Comparison of ENCODE assay signal across 24 cellular contexts in genomic region chr21:36082140-36082742, GRCh38. TPM values are rescaled to one million over a fixed set of nuclear protein-coding genes. Genes with fewer than 3 reads are reported as not detected.
DNase-seq lines count a peak whose midpoint lies in the region; ATAC-seq, FAIRE-seq and TF ChIP-seq lines count a peak whose summit lies in the region.
"Had no signal": no experiment of that assay in that cellular context is flagged by ENCODE, and none has a peak within 500 bp of the region (broad histone marks: within the 10 kb centered on the region; RNA-seq: fewer than 3 reads in every experiment).

No MANE protein-coding gene starts in this region.

- H3K9me3 ChIP-seq in Karpas-422 (ENCODE audit: low read length) (no peaks in the 10 kb centered on the region), K562 (replicated peaks; ENCODE audit: control insufficient read depth, insufficient read depth, low read depth, low read length) (peaks cover 3% of the 10 kb centered on the region), osteoblast (ENCODE audit: low read depth, low read length) (no peaks in the 10 kb centered on the region)

- TF ChIP-seq EP300 in K562 (IDR thresholded peaks at IDR 0.05; ENCODE audit: low read length): no peak

- H3K27ac Mint-ChIP-seq in activated T-helper 2 cell treated with anti-CD3 and anti-CD28 coated beads, Interferon-gamma antibody, Interleukin-2, Interleukin-4, amounts not matched to agents 10 μg/mL and 5 μg/mL and 100 μg/mL, durations not matched to agents 14 hours and 24 hours and 36 hours: no peak overlapping the region
- H3K27ac Mint-ChIP-seq in activated CD8-positive, alpha-beta T cell treated with anti-CD3 and anti-CD28 coated beads, Interleukin-2, amount 10 ng/mL, durations not matched to agents 7 days and 5 days: no peak overlapping the region
- H3K27ac Mint-ChIP-seq: B cell; CD8-positive, alpha-beta T cell; HFFc6 had no signal

- no peak overlapping the region for H3K9ac ChIP-seq in Karpas-422 (ENCODE audit: low read length)
- H3K9ac ChIP-seq in K562 (ENCODE audit: insufficient read depth in 1 of 2, low read depth in 2 of 2, low read length in 2 of 2): no peak overlapping the region
- H3K9ac ChIP-seq: BLaER1 treated with 17β-estradiol and CSF1 and Interleukin-3, amounts not matched to agents 10 nM and 100 nM; GM23248 had no signal

- H3K27ac ChIP-seq in Karpas-422 (ENCODE audit: low read length) (no peak overlapping the region), K562 (ENCODE audit: extremely low read depth, low read depth, low read length) (peak overlapping the region; percentile 6; the same call in 1 of the 3 replicates), osteoblast (ENCODE audit: low read depth, low read length) (no peak overlapping the region)
- H3K27ac ChIP-seq: BLaER1 treated with 17β-estradiol and CSF1 and Interleukin-3, amounts not matched to agents 10 nM and 100 nM; GM23248; HL-60 had no signal

- no peak for TF ChIP-seq POLR2A in K562 (conservative IDR thresholded peaks at IDR 0.05)

- no peaks in the 10 kb centered on the region for H3K36me3 Mint-ChIP-seq in activated T-helper 2 cell treated with anti-CD3 and anti-CD28 coated beads, Interferon-gamma antibody, Interleukin-2, Interleukin-4, amounts not matched to agents 10 μg/mL and 5 μg/mL and 100 μg/mL, durations not matched to agents 14 hours and 24 hours and 36 hours (ENCODE audit: low read depth)
- peaks cover 17% of the 10 kb centered on the region for H3K36me3 Mint-ChIP-seq in activated CD8-positive, alpha-beta T cell treated with anti-CD3 and anti-CD28 coated beads, Interleukin-2, amount 10 ng/mL, durations not matched to agents 7 days and 5 days (ENCODE audit: low read depth)
- H3K36me3 Mint-ChIP-seq: CD8-positive, alpha-beta T cell had no signal

- DNase-seq in ELR (ENCODE audit: low read depth): peak; percentile 51
- DNase-seq in Karpas-422: peak; percentile 29
- peak in 1 of 4 experiments; percentile 35 for DNase-seq in K562 (ENCODE audit: extremely low read depth in 1 of 4, low spot score in 3 of 4)
- peak; percentile 38 for DNase-seq in osteoblast (ENCODE audit: insufficient read length, low spot score, missing footprints)
- no peak for DNase-seq in activated T-helper 2 cell treated with anti-CD3 and anti-CD28 coated beads, Interferon-gamma antibody, Interleukin-2, Interleukin-4, amounts not matched to agents 10 μg/mL and 5 μg/mL and 100 μg/mL, durations not matched to agents 14 hours and 24 hours and 36 hours (ENCODE audit: low spot score)
- no peak for DNase-seq in activated CD8-positive, alpha-beta T cell treated with anti-CD3 and anti-CD28 coated beads, Interleukin-2, amount 10 ng/mL, durations not matched to agents 7 days and 5 days
- DNase-seq: 8988T; Calu3; CD8-positive, alpha-beta T cell; DMS79 treated with DMSO at 0.1 percent for 48 hours; EL; GM23248; HCEC 1CT; HFFc6; KBM-7 had no signal

- H4K20me1 ChIP-seq in Karpas-422 (ENCODE audit: insufficient read depth, low read depth, low read length) (no peaks in the 10 kb centered on the region), K562 (replicated peaks; ENCODE audit: control insufficient read depth, insufficient read depth, low read length) (no peaks in the 10 kb centered on the region), osteoblast (ENCODE audit: insufficient read depth, low read length) (no peaks in the 10 kb centered on the region)
- H4K20me1 ChIP-seq: BLaER1 treated with 17β-estradiol and CSF1 and Interleukin-3, amounts not matched to agents 10 nM and 100 nM had no signal

- H3K36me3 ChIP-seq in Karpas-422 (ENCODE audit: insufficient read depth, low read length) (no peaks in the 10 kb centered on the region), K562 (ENCODE audit: control insufficient read depth, insufficient read depth, low read length) (no peaks in the 10 kb centered on the region), osteoblast (ENCODE audit: insufficient read depth, low read length) (no peaks in the 10 kb centered on the region)
- H3K36me3 ChIP-seq: BLaER1 treated with 17β-estradiol and CSF1 and Interleukin-3, amounts not matched to agents 10 nM and 100 nM had no signal

- H3K4me2 ChIP-seq in Karpas-422 (ENCODE audit: low read depth, low read length, poor library complexity, severe bottlenecking) (no peak overlapping the region), K562 (ENCODE audit: insufficient read depth, low read length) (no peak overlapping the region), osteoblast (ENCODE audit: insufficient read depth, low read length) (no peak overlapping the region)
- H3K4me2 ChIP-seq: BLaER1 treated with 17β-estradiol and CSF1 and Interleukin-3, amounts not matched to agents 10 nM and 100 nM had no signal

- CTCF ChIA-PET in K562 (lab: Yijun Ruan, JAX; ENCODE audit: low intra/inter-chr PET ratio): no interaction called here
- CTCF ChIA-PET in activated CD8-positive, alpha-beta T cell treated with anti-CD3 and anti-CD28 coated beads, Interleukin-2, amount 10 ng/mL, durations not matched to agents 7 days and 5 days (lab: Charles Lee): interaction anchor here (1.0 kb wide), 1 partner anchor 32 kb away, joined by 3 read pairs; no protein-coding TSS in a partner anchor

- FAIRE-seq in K562 (lab: Jason Lieb, UNC): no peak
- FAIRE-seq: G401.6, GM12891, GM19239, H54 had no signal

- ATAC-seq in K562 (no peak), HG03520 (IDR thresholded peaks at IDR 0.05; ENCODE audit: unreplicated experiment) (no peak), HG02973 (IDR thresholded peaks at IDR 0.05; ENCODE audit: unreplicated experiment) (no peak)
- no peak for ATAC-seq in activated CD8-positive, alpha-beta T cell treated with anti-CD3 and anti-CD28 coated beads, Interleukin-2, amount 10 ng/mL, durations not matched to agents 7 days and 5 days
- ATAC-seq: CD8-positive, alpha-beta T cell had no signal

- H3K4me1 Mint-ChIP-seq in activated T-helper 2 cell treated with anti-CD3 and anti-CD28 coated beads, Interferon-gamma antibody, Interleukin-2, Interleukin-4, amounts not matched to agents 10 μg/mL and 5 μg/mL and 100 μg/mL, durations not matched to agents 14 hours and 24 hours and 36 hours (ENCODE audit: low read depth): peaks cover 26% of the 10 kb centered on the region
- H3K4me1 Mint-ChIP-seq in activated CD8-positive, alpha-beta T cell treated with anti-CD3 and anti-CD28 coated beads, Interleukin-2, amount 10 ng/mL, durations not matched to agents 7 days and 5 days (ENCODE audit: low read depth): peaks cover 36% of the 10 kb centered on the region

- H2AFZ ChIP-seq in Karpas-422 (ENCODE audit: low read length) (no peak overlapping the region), K562 (ENCODE audit: low read depth, low read length) (peak overlapping the region; percentile 49; the same call in 1 of the 2 replicates), osteoblast (ENCODE audit: low read length) (no peak overlapping the region)
- H2AFZ ChIP-seq: GM23248 had no signal

- no peaks in the 10 kb centered on the region for H3K79me2 ChIP-seq in Karpas-422 (ENCODE audit: low read length)
- H3K79me2 ChIP-seq in K562 (ENCODE audit: control insufficient read depth, insufficient read depth, low read length): no peaks in the 10 kb centered on the region
- no peaks in the 10 kb centered on the region for H3K79me2 ChIP-seq in osteoblast (ENCODE audit: insufficient read depth, low read length)

- in situ Hi-C loops in K562 (cut with MboI): no loop called here

- H3K9me1 ChIP-seq in K562 (ENCODE audit: control insufficient read depth, insufficient read depth, low read length): no peaks in the 10 kb centered on the region

- no peaks in the 10 kb centered on the region for H3K9me2 ChIP-seq in Karpas-422 (replicated peaks; ENCODE audit: insufficient read depth, low read length)

- 5% methylated on average over 3 of the region's 3 CpGs for WGBS in K562 (ENCODE audit: insufficient coverage, low coverage, missing lambda C conversion rate)

- no TSS peak for BruUV-seq in K562 (replicated peaks; lab: Mats Ljungman, UMichigan)

- H3K27me3 Mint-ChIP-seq in activated T-helper 2 cell treated with anti-CD3 and anti-CD28 coated beads, Interferon-gamma antibody, Interleukin-2, Interleukin-4, amounts not matched to agents 10 μg/mL and 5 μg/mL and 100 μg/mL, durations not matched to agents 14 hours and 24 hours and 36 hours (ENCODE audit: low read depth): no peaks in the 10 kb centered on the region
- H3K27me3 Mint-ChIP-seq in activated CD8-positive, alpha-beta T cell treated with anti-CD3 and anti-CD28 coated beads, Interleukin-2, amount 10 ng/mL, durations not matched to agents 7 days and 5 days (ENCODE audit: low read depth): no peaks in the 10 kb centered on the region
- H3K27me3 Mint-ChIP-seq: B cell had no signal

- POLR2A ChIA-PET in K562 (lab: Yijun Ruan, JAX): interaction anchor here (0.7 kb wide), 1 partner anchor 23 kb away, joined by 3 read pairs; the partner anchor contains the start of gene SETD4
- POLR2A ChIA-PET in activated CD8-positive, alpha-beta T cell treated with anti-CD3 and anti-CD28 coated beads, Interleukin-2, amount 10 ng/mL, durations not matched to agents 7 days and 5 days (lab: Charles Lee): no interaction called here

- H3K27me3 ChIP-seq in Karpas-422 (ENCODE audit: low read length) (no peaks in the 10 kb centered on the region), K562 (ENCODE audit: control insufficient read depth in 2 of 2, insufficient read depth in 2 of 2, low read length in 2 of 2) (no peaks in the 10 kb centered on the region), osteoblast (ENCODE audit: insufficient read depth, low read length) (no peaks in the 10 kb centered on the region)
- H3K27me3 ChIP-seq: BLaER1 treated with 17β-estradiol and CSF1 and Interleukin-3, amounts not matched to agents 10 nM and 100 nM had no signal

- intact Hi-C loops in K562 (cut with micrococcal nuclease): no loop called here
- intact Hi-C loops in activated T-helper 2 cell treated with anti-CD3 and anti-CD28 coated beads, Interferon-gamma antibody, Interleukin-2, Interleukin-4, amounts not matched to agents 10 μg/mL and 5 μg/mL and 100 μg/mL, durations not matched to agents 14 hours and 24 hours and 36 hours (cut with micrococcal nuclease): no loop called here

- no peak overlapping the region for H3K4me3 ChIP-seq in Karpas-422 (ENCODE audit: low read length)
- H3K4me3 ChIP-seq in K562: no peak overlapping the region
- H3K4me3 ChIP-seq in osteoblast (ENCODE audit: insufficient read depth, low read length): no peak overlapping the region
- H3K4me3 ChIP-seq: BLaER1 treated with 17β-estradiol and CSF1 and Interleukin-3, amounts not matched to agents 10 nM and 100 nM; GM23248 had no signal

- H3K4me3 Mint-ChIP-seq in activated T-helper 2 cell treated with anti-CD3 and anti-CD28 coated beads, Interferon-gamma antibody, Interleukin-2, Interleukin-4, amounts not matched to agents 10 μg/mL and 5 μg/mL and 100 μg/mL, durations not matched to agents 14 hours and 24 hours and 36 hours (ENCODE audit: low read depth): no peak overlapping the region
- no peak overlapping the region for H3K4me3 Mint-ChIP-seq in activated CD8-positive, alpha-beta T cell treated with anti-CD3 and anti-CD28 coated beads, Interleukin-2, amount 10 ng/mL, durations not matched to agents 7 days and 5 days
- H3K4me3 Mint-ChIP-seq: B cell; CD8-positive, alpha-beta T cell; HFFc6 had no signal

- H3K9me3 Mint-ChIP-seq in activated T-helper 2 cell treated with anti-CD3 and anti-CD28 coated beads, Interferon-gamma antibody, Interleukin-2, Interleukin-4, amounts not matched to agents 10 μg/mL and 5 μg/mL and 100 μg/mL, durations not matched to agents 14 hours and 24 hours and 36 hours: peaks cover 7% of the 10 kb centered on the region
- peaks cover 11% of the 10 kb centered on the region for H3K9me3 Mint-ChIP-seq in activated CD8-positive, alpha-beta T cell treated with anti-CD3 and anti-CD28 coated beads, Interleukin-2, amount 10 ng/mL, durations not matched to agents 7 days and 5 days (ENCODE audit: insufficient read depth)
- H3K9me3 Mint-ChIP-seq: CD8-positive, alpha-beta T cell; HFFc6 had no signal

- no peak for TF ChIP-seq RAD21 in K562 (CRISPR knock-in tag; conservative IDR thresholded peaks at IDR 0.05 in 1 of 2, IDR thresholded peaks at IDR 0.05 in 1 of 2)

- TF ChIP-seq CTCF in K562 (IDR thresholded peaks at IDR 0.05 in 2 of 3, conservative IDR thresholded peaks at IDR 0.05 in 1 of 3; ENCODE audit: insufficient read depth in 2 of 3, low read depth in 1 of 3, low read length in 3 of 3) (no peak), osteoblast (IDR thresholded peaks at IDR 0.05; ENCODE audit: extremely low read depth, low read depth, low read length) (no peak)

- no peaks in the 10 kb centered on the region for H3K4me1 ChIP-seq in Karpas-422 (ENCODE audit: low read length)
- H3K4me1 ChIP-seq in K562 (replicated peaks in 1 of 2; ENCODE audit: control insufficient read depth in 2 of 2, insufficient read depth in 2 of 2, low read length in 2 of 2): peaks cover 7 to 37% of the 10 kb centered on the region in 2 experiments; a peak in 4 of 5 replicates
- H3K4me1 ChIP-seq in osteoblast (ENCODE audit: insufficient read depth, low read length): no peaks in the 10 kb centered on the region

RNA-seq across cellular contexts. Expression of gene CBR1, which starts 12.4 kb away (rescaled TPM):
- 26.4 and 34.1 TPM in 2 replicates for total RNA-seq in Karpas-422 (2014; rRNA removed; shearing (Covaris generic); ENCODE audit: low replicate concordance)
- 5.1 and 7.5 TPM in 2 replicates for total RNA-seq in K562 (2011; cell fraction: chromatin; rRNA removed; ENCODE audit: low replicate concordance)
- total RNA-seq in K562 (2011; cell fraction: nucleolus; rRNA removed): 8.3 and 10.5 TPM in 2 replicates
- total RNA-seq in K562 (2011; cell fraction: nucleoplasm; rRNA removed): 8.5 and 9.1 TPM in 2 replicates
- total RNA-seq in K562 (2014; rRNA removed): 33.8 and 37.3 TPM in 2 replicates
- total RNA-seq in K562 (2014; rRNA removed; fragmentation: Illumina TruSeq; extraction: Trizol): 9.5 and 12.6 TPM in 2 replicates
- total RNA-seq in K562 (2015; rRNA removed; fragmentation: Illumina TruSeq; extraction: Trizol): 15.4 and 15.6 TPM in 2 replicates
- 15.1 and 17.6 TPM in 2 replicates for total RNA-seq in K562 (2021)
- 14.8 and 21.8 TPM in 2 replicates for polyA plus RNA-seq in K562 (2011; rRNA removed)
- polyA plus RNA-seq in K562 (2011; cell fraction: cytosol; rRNA removed): 21.5 and 101 TPM in 2 replicates
- polyA plus RNA-seq in K562 (2011; cell fraction: nucleus; rRNA removed): 16.1 and 19.9 TPM in 2 replicates
- 12.9 and 16.1 TPM in 2 replicates for polyA plus RNA-seq in K562 (2012)
- polyA plus RNA-seq in K562 (2014; fragmentation: Illumina TruSeq; extraction: Trizol): 9.3 and 10.0 TPM in 2 replicates
- polyA plus RNA-seq in K562 (2014; fragmentation: Nextera tagmentation; extraction: Ambion mirVana): 1 to 10 TPM; 2.5 to 5.5 TPM
- 21.5 and 29.6 TPM in 2 replicates for polyA plus RNA-seq in K562 (2014; rRNA removed)
- 6.4 and 9.5 TPM in 2 replicates for polyA minus RNA-seq in K562 (2011; rRNA and poly(A)+ RNA removed)
- polyA minus RNA-seq in K562 (2011; cell fraction: cytosol; rRNA and poly(A)+ RNA removed): 6.2 and 7.5 TPM in 2 replicates
- 6.5 and 8.0 TPM in 2 replicates for polyA minus RNA-seq in K562 (2011; cell fraction: nucleus; rRNA and poly(A)+ RNA removed)
- total RNA-seq in osteoblast: 69.0 and 73.5 TPM in 2 replicates
- 62.2 and 62.7 TPM in 2 replicates for total RNA-seq in activated T-helper 2 cell treated with anti-CD3 and anti-CD28 coated beads, Interferon-gamma antibody, Interleukin-2, Interleukin-4, amounts not matched to agents 10 μg/mL and 5 μg/mL and 100 μg/mL, durations not matched to agents 14 hours and 24 hours and 36 hours
- total RNA-seq in activated CD8-positive, alpha-beta T cell treated with anti-CD3 and anti-CD28 coated beads, Interleukin-2, amount 10 ng/mL, durations not matched to agents 7 days and 5 days: 10 to 100 TPM; 54.1 to 62.3 TPM

RNA-seq across cellular contexts. Expression of gene SETD4, which starts 21.9 kb away (rescaled TPM):
- 13.2 and 22.6 TPM in 2 replicates for total RNA-seq in Karpas-422 (2014; rRNA removed; shearing (Covaris generic); ENCODE audit: low replicate concordance)
- 72.3 and 98.7 TPM in 2 replicates for total RNA-seq in K562 (2011; cell fraction: chromatin; rRNA removed; ENCODE audit: low replicate concordance)
- 43.0 and 50.5 TPM in 2 replicates for total RNA-seq in K562 (2011; cell fraction: nucleolus; rRNA removed)
- 68.0 and 93.6 TPM in 2 replicates for total RNA-seq in K562 (2011; cell fraction: nucleoplasm; rRNA removed)
- 16.0 and 16.1 TPM in 2 replicates for total RNA-seq in K562 (2014; rRNA removed)
- total RNA-seq in K562 (2014; rRNA removed; fragmentation: Illumina TruSeq; extraction: Trizol): 25.7 and 27.1 TPM in 2 replicates
- 23.6 and 23.9 TPM in 2 replicates for total RNA-seq in K562 (2015; rRNA removed; fragmentation: Illumina TruSeq; extraction: Trizol)
- 23.5 and 27.0 TPM in 2 replicates for total RNA-seq in K562 (2021)
- 20.1 and 24.5 TPM in 2 replicates for polyA plus RNA-seq in K562 (2011; rRNA removed)
- polyA plus RNA-seq in K562 (2011; cell fraction: cytosol; rRNA removed): 11.7 and 14.6 TPM in 2 replicates
- polyA plus RNA-seq in K562 (2011; cell fraction: nucleus; rRNA removed): 43.3 and 46.0 TPM in 2 replicates
- polyA plus RNA-seq in K562 (2012): 12.9 and 14.2 TPM in 2 replicates
- 26.2 and 27.4 TPM in 2 replicates for polyA plus RNA-seq in K562 (2014; fragmentation: Illumina TruSeq; extraction: Trizol)
- 10 to 100 TPM; 49.2 to 51.3 TPM for polyA plus RNA-seq in K562 (2014; fragmentation: Nextera tagmentation; extraction: Ambion mirVana)
- 31.7 and 32.5 TPM in 2 replicates for polyA plus RNA-seq in K562 (2014; rRNA removed)
- 22.6 and 27.8 TPM in 2 replicates for polyA minus RNA-seq in K562 (2011; rRNA and poly(A)+ RNA removed)
- 10.6 and 18.2 TPM in 2 replicates for polyA minus RNA-seq in K562 (2011; cell fraction: cytosol; rRNA and poly(A)+ RNA removed)
- polyA minus RNA-seq in K562 (2011; cell fraction: nucleus; rRNA and poly(A)+ RNA removed): 23.3 and 29.3 TPM in 2 replicates
- 15.9 and 18.6 TPM in 2 replicates for total RNA-seq in osteoblast
- 21.4 and 23.8 TPM in 2 replicates for total RNA-seq in activated T-helper 2 cell treated with anti-CD3 and anti-CD28 coated beads, Interferon-gamma antibody, Interleukin-2, Interleukin-4, amounts not matched to agents 10 μg/mL and 5 μg/mL and 100 μg/mL, durations not matched to agents 14 hours and 24 hours and 36 hours
- total RNA-seq in activated CD8-positive, alpha-beta T cell treated with anti-CD3 and anti-CD28 coated beads, Interleukin-2, amount 10 ng/mL, durations not matched to agents 7 days and 5 days: 10 to 100 TPM; 19.8 to 22.3 TPM

RNA-seq across cellular contexts. Expression of gene CBR3, which starts 52.6 kb away (rescaled TPM):
- total RNA-seq in Karpas-422 (2014; rRNA removed; shearing (Covaris generic); ENCODE audit: low replicate concordance): not detected in 2 replicates
- total RNA-seq in K562 (2011; cell fraction: chromatin; rRNA removed; ENCODE audit: low replicate concordance): not detected in 2 replicates
- not detected in 2 replicates for total RNA-seq in K562 (2011; cell fraction: nucleolus; rRNA removed)
- total RNA-seq in K562 (2011; cell fraction: nucleoplasm; rRNA removed): not detected in 2 replicates
- total RNA-seq in K562 (2014; rRNA removed): not detected in 2 replicates
- not detected in 2 replicates for total RNA-seq in K562 (2014; rRNA removed; fragmentation: Illumina TruSeq; extraction: Trizol)
- not detected in 2 replicates for total RNA-seq in K562 (2015; rRNA removed; fragmentation: Illumina TruSeq; extraction: Trizol)
- total RNA-seq in K562 (2021): 0.16 TPM in 1 of 2 replicates, not detected in the other
- not detected in 2 replicates for polyA plus RNA-seq in K562 (2011; rRNA removed)
- not detected in 2 replicates for polyA plus RNA-seq in K562 (2011; cell fraction: cytosol; rRNA removed)
- not detected in 2 replicates for polyA plus RNA-seq in K562 (2011; cell fraction: nucleus; rRNA removed)
- polyA plus RNA-seq in K562 (2012): not detected in 2 replicates
- not detected in 2 replicates for polyA plus RNA-seq in K562 (2014; fragmentation: Illumina TruSeq; extraction: Trizol)
- not detected for polyA plus RNA-seq in K562 (2014; fragmentation: Nextera tagmentation; extraction: Ambion mirVana)
- polyA plus RNA-seq in K562 (2014; rRNA removed): not detected in 2 replicates
- polyA minus RNA-seq in K562 (2011; rRNA and poly(A)+ RNA removed): not detected in 2 replicates
- not detected in 2 replicates for polyA minus RNA-seq in K562 (2011; cell fraction: cytosol; rRNA and poly(A)+ RNA removed)
- not detected in 2 replicates for polyA minus RNA-seq in K562 (2011; cell fraction: nucleus; rRNA and poly(A)+ RNA removed)
- total RNA-seq in osteoblast: 17.4 and 22.7 TPM in 2 replicates
- 23.2 and 25.8 TPM in 2 replicates for total RNA-seq in activated T-helper 2 cell treated with anti-CD3 and anti-CD28 coated beads, Interferon-gamma antibody, Interleukin-2, Interleukin-4, amounts not matched to agents 10 μg/mL and 5 μg/mL and 100 μg/mL, durations not matched to agents 14 hours and 24 hours and 36 hours
- total RNA-seq in activated CD8-positive, alpha-beta T cell treated with anti-CD3 and anti-CD28 coated beads, Interleukin-2, amount 10 ng/mL, durations not matched to agents 7 days and 5 days: 10 to 100 TPM; 29.6 to 32.3 TPM

Comparison
In these comparisons a context has a peak if more than half of its experiments do, and no peak if none do; other contexts are left out.
1. DNase-seq: peak in ELR (single experiment), Karpas-422 (single experiment) and osteoblast (single experiment); none in activated T-helper 2 cell treated with anti-CD3 and anti-CD28 coated beads, Interferon-gamma antibody, Interleukin-2, Interleukin-4, amounts not matched to agents 10 μg/mL and 5 μg/mL and 100 μg/mL, durations not matched to agents 14 hours and 24 hours and 36 hours (single experiment) and activated CD8-positive, alpha-beta T cell treated with anti-CD3 and anti-CD28 coated beads, Interleukin-2, amount 10 ng/mL, durations not matched to agents 7 days and 5 days (single experiment).
2. RNA of gene CBR3, which starts 52.6 kb away (total RNA-seq): 29.6 to 32.3 TPM in activated CD8-positive, alpha-beta T cell treated with anti-CD3 and anti-CD28 coated beads, Interleukin-2, amount 10 ng/mL, durations not matched to agents 7 days and 5 days, 23.2 to 25.8 TPM in activated T-helper 2 cell treated with anti-CD3 and anti-CD28 coated beads, Interferon-gamma antibody, Interleukin-2, Interleukin-4, amounts not matched to agents 10 μg/mL and 5 μg/mL and 100 μg/mL, durations not matched to agents 14 hours and 24 hours and 36 hours and 17.4 to 22.7 TPM in osteoblast; not detected in Karpas-422 and 0.16 TPM in K562; every median in the first group is over 10 times any median in the second.